13 cellular contexts compared by ENCODE assay signal in genomic region chr6:33589366-33589722, GRCh38. TPM values are rescaled to one million over a fixed set of nuclear protein-coding genes. Genes with fewer than 3 reads are reported as not detected.
DNase-seq lines count a peak whose midpoint lies in the region; ATAC-seq and TF ChIP-seq lines count a peak whose summit lies in the region.
"Had no signal": no experiment of that assay in that cellular context is flagged by ENCODE, and none has a peak within 500 bp of the region (broad histone marks: within the 10 kb centered on the region; RNA-seq: fewer than 3 reads in every experiment).

No MANE protein-coding gene starts in this region.

- no peaks in the 10 kb centered on the region for H3K36me3 ChIP-seq in RWPE2 (ENCODE audit: low read depth)
- no peaks in the 10 kb centered on the region for H3K36me3 ChIP-seq in esophagus squamous epithelium
- H3K36me3 ChIP-seq: BLaER1 had no signal

- intact Hi-C loops in esophagus squamous epithelium (cut with DNase I) = loop anchor here (5.0 to 10.0 kb wide), 2 partner anchors 45 to 113 kb away; no protein-coding TSS in a partner anchor

- H3K4me3 ChIP-seq in RWPE2 (ENCODE audit: severe bottlenecking) (no peak overlapping the region), esophagus squamous epithelium (no peak overlapping the region)
- H3K4me3 ChIP-seq: BLaER1, GM23338 had no signal

- TF ChIP-seq CTCF in RWPE2 (IDR thresholded peaks at IDR 0.05; ENCODE audit: poor library complexity, severe bottlenecking) (no peak), esophagus squamous epithelium (IDR thresholded peaks at IDR 0.05) (no peak)

- no peaks in the 10 kb centered on the region for H3K9me3 ChIP-seq in RWPE2 (ENCODE audit: severe bottlenecking)
- H3K9me3 ChIP-seq in esophagus squamous epithelium = no peaks in the 10 kb centered on the region
- H3K9me3 ChIP-seq: BLaER1 had no signal

- H3K36me3 Mint-ChIP-seq in memory B cell = no peaks in the 10 kb centered on the region
- H3K36me3 Mint-ChIP-seq in stimulated activated memory B cell treated with anti-CD40 and anti-IgM and Interleukin-4, amounts not matched to agents 10 μg/mL and 1 μg/mL and 100 μg/mL, for 72 hours = no peaks in the 10 kb centered on the region

- peak overlapping the region; percentile 49 for H3K27ac Mint-ChIP-seq in memory B cell
- peak overlapping the region; percentile 75 for H3K27ac Mint-ChIP-seq in stimulated activated memory B cell treated with anti-CD40 and anti-IgM and Interleukin-4, amounts not matched to agents 10 μg/mL and 1 μg/mL and 100 μg/mL, for 72 hours
- H3K27ac Mint-ChIP-seq: activated CD4-positive, alpha-beta T cell treated with anti-CD3 and anti-CD28 coated beads, Interleukin-2, amount 10 ng/mL, durations not matched to agents 7 days and 5 days; GM23338 had no signal

- peaks cover 44% of the 10 kb centered on the region for H3K4me1 Mint-ChIP-seq in memory B cell
- H3K4me1 Mint-ChIP-seq in stimulated activated memory B cell treated with anti-CD40 and anti-IgM and Interleukin-4, amounts not matched to agents 10 μg/mL and 1 μg/mL and 100 μg/mL, for 72 hours = peaks cover 61% of the 10 kb centered on the region

- H3K4me1 ChIP-seq in RWPE2 (ENCODE audit: insufficient read depth, poor library complexity, severe bottlenecking) (peaks cover 21% of the 10 kb centered on the region), esophagus squamous epithelium (peaks cover 29 to 51% (median 31%) of the 10 kb centered on the region in 3 donors)

- H3K27me3 ChIP-seq in RWPE2 (ENCODE audit: insufficient read depth, poor library complexity, severe bottlenecking) (no peaks in the 10 kb centered on the region), esophagus squamous epithelium (peaks cover 0 to 13% (median 0%) of the 10 kb centered on the region in 4 donors)
- H3K27me3 ChIP-seq: BLaER1 had no signal

- H3K27ac ChIP-seq in RWPE2 (ENCODE audit: poor library complexity, severe bottlenecking) = peak overlapping the region; percentile 95
- peak overlapping the region in 3 of 4 donors; percentile 75 to 88 (median 80) for H3K27ac ChIP-seq in esophagus squamous epithelium

- no peak for ATAC-seq in RWPE2 (ENCODE audit: low read depth)
- ATAC-seq in memory B cell (ENCODE audit: low read depth) = no peak
- no peak for ATAC-seq in stimulated activated memory B cell treated with anti-CD40 and anti-IgM and Interleukin-4, amounts not matched to agents 10 μg/mL and 1 μg/mL and 100 μg/mL, for 72 hours
- ATAC-seq in GM19324 (IDR thresholded peaks at IDR 0.05; ENCODE audit: low FRiP score, unreplicated experiment) = no peak
- ATAC-seq in GM18909 (IDR thresholded peaks at IDR 0.05; ENCODE audit: poor library complexity, unreplicated experiment) = no peak
- ATAC-seq in GM18519 (IDR thresholded peaks at IDR 0.05; ENCODE audit: low FRiP score, unreplicated experiment) = no peak
- ATAC-seq: stimulated activated naive CD8-positive, alpha-beta T cell treated with anti-CD3 and anti-CD28 coated beads, Interleukin-15, Interleukin-2, amounts not matched to agents 100 U/mL and 50 U/mL, for 24 hours had no signal

- no peaks in the 10 kb centered on the region for H3K27me3 Mint-ChIP-seq in memory B cell
- H3K27me3 Mint-ChIP-seq in stimulated activated memory B cell treated with anti-CD40 and anti-IgM and Interleukin-4, amounts not matched to agents 10 μg/mL and 1 μg/mL and 100 μg/mL, for 72 hours = no peaks in the 10 kb centered on the region

- WGBS in esophagus squamous epithelium, 2 donors = 70% methylated on average over 2 of the region's 4 CpGs; no CpG with 5 or more reads in 1 of the 2 donors

- H3K4me3 Mint-ChIP-seq in memory B cell = no peak overlapping the region
- H3K4me3 Mint-ChIP-seq in stimulated activated memory B cell treated with anti-CD40 and anti-IgM and Interleukin-4, amounts not matched to agents 10 μg/mL and 1 μg/mL and 100 μg/mL, for 72 hours = no peak overlapping the region
- H3K4me3 Mint-ChIP-seq: activated CD4-positive, alpha-beta T cell treated with anti-CD3 and anti-CD28 coated beads, Interleukin-2, amount 10 ng/mL, durations not matched to agents 7 days and 5 days; GM23338 had no signal

- no peak for DNase-seq in RWPE2 (ENCODE audit: low spot score)
- DNase-seq in esophagus squamous epithelium (lab: John Stamatoyannopoulos, UW) = no peak
- no peak for DNase-seq in memory B cell (ENCODE audit: low spot score in 2 of 2)
- no peak for DNase-seq in cerebellum (ENCODE audit: low spot score)
- DNase-seq: effector memory CD4-positive, alpha-beta T cell had no signal

- no peaks in the 10 kb centered on the region for H3K9me3 Mint-ChIP-seq in memory B cell
- peaks cover 3% of the 10 kb centered on the region for H3K9me3 Mint-ChIP-seq in stimulated activated memory B cell treated with anti-CD40 and anti-IgM and Interleukin-4, amounts not matched to agents 10 μg/mL and 1 μg/mL and 100 μg/mL, for 72 hours
- H3K9me3 Mint-ChIP-seq: activated CD4-positive, alpha-beta T cell treated with anti-CD3 and anti-CD28 coated beads, Interleukin-2, amount 10 ng/mL, durations not matched to agents 7 days and 5 days had no signal

- TF ChIP-seq POLR2A in esophagus squamous epithelium (IDR thresholded peaks at IDR 0.05) = no peak

RNA-seq across cellular contexts. Expression of gene BAK1, which starts 9.3 kb away (rescaled TPM):
- total RNA-seq in esophagus squamous epithelium (10 to 100 TPM; 14.3 to 26.2 (median 20.0) TPM), cerebellum (4.8 TPM)

RNA-seq across cellular contexts. Expression of gene ITPR3, which starts 31.8 kb away (rescaled TPM):
- total RNA-seq in esophagus squamous epithelium (10 to 100 TPM; 21.8 to 39.2 (median 35.3) TPM), cerebellum (5.2 TPM)
